9 cellular contexts compared by ENCODE assay signal in genomic region chr14:21102472-21103164, GRCh38. TPM values are rescaled to one million over a fixed set of nuclear protein-coding genes. Genes with fewer than 3 reads are reported as not detected.
DNase-seq lines count a peak whose midpoint lies in the region; ATAC-seq and TF ChIP-seq lines count a peak whose summit lies in the region.
"Had no signal": no experiment of that assay in that cellular context is flagged by ENCODE, and none has a peak within 500 bp of the region (broad histone marks: within the 10 kb centered on the region; RNA-seq: fewer than 3 reads in every experiment).

No MANE protein-coding gene starts in this region.

- H3K27me3 Mint-ChIP-seq in dendritic cell treated with granulocyte-macrophage colony-stimulating factor and Interleukin-4, amounts not matched to agents 40 ng/mL and 50 ng/mL, for 4 days, result no peaks in the 10 kb centered on the region
- peaks cover 8% of the 10 kb centered on the region for H3K27me3 Mint-ChIP-seq in neural progenitor cell (ENCODE audit: insufficient read depth, low read depth)

- H3K9me3 ChIP-seq in MG63, result no peaks in the 10 kb centered on the region
- H3K9me3 ChIP-seq in neural progenitor cell (ENCODE audit: low read depth), result no peaks in the 10 kb centered on the region
- no peaks in the 10 kb centered on the region for H3K9me3 ChIP-seq in upper lobe of right lung
- H3K9me3 ChIP-seq: breast epithelium had no signal

- H3K36me3 Mint-ChIP-seq in dendritic cell treated with granulocyte-macrophage colony-stimulating factor and Interleukin-4, amounts not matched to agents 40 ng/mL and 50 ng/mL, for 4 days (ENCODE audit: low read depth), result no peaks in the 10 kb centered on the region
- no peaks in the 10 kb centered on the region for H3K36me3 Mint-ChIP-seq in neural progenitor cell

- H3K9ac ChIP-seq in neural progenitor cell, result no peak overlapping the region

- intact Hi-C loops in dendritic cell treated with granulocyte-macrophage colony-stimulating factor and Interleukin-4, amounts not matched to agents 40 ng/mL and 50 ng/mL, for 4 days (cut with micrococcal nuclease), result no loop called here
- intact Hi-C loops in upper lobe of right lung (cut with DNase I), result loop anchor here (10.0 kb wide), 1 partner anchor 778 kb away; no protein-coding TSS in a partner anchor

- H3K79me2 ChIP-seq in neural progenitor cell (ENCODE audit: low read depth), result peaks cover 47% of the 10 kb centered on the region

- H3K4me2 ChIP-seq in neural progenitor cell, result peak overlapping the region; percentile 89

- H2AFZ ChIP-seq in neural progenitor cell (replicated peaks), result no peak overlapping the region

- H3K27ac Mint-ChIP-seq in dendritic cell treated with granulocyte-macrophage colony-stimulating factor and Interleukin-4, amounts not matched to agents 40 ng/mL and 50 ng/mL, for 4 days, result peak overlapping the region; percentile 20
- H3K27ac Mint-ChIP-seq in neural progenitor cell, result peak overlapping the region; percentile 76

- no peaks in the 10 kb centered on the region for H3K27me3 ChIP-seq in MG63
- H3K27me3 ChIP-seq in neural progenitor cell, result no peaks in the 10 kb centered on the region
- no peaks in the 10 kb centered on the region for H3K27me3 ChIP-seq in upper lobe of right lung
- H3K27me3 ChIP-seq: breast epithelium had no signal

- TF ChIP-seq CTCF in neural progenitor cell (IDR thresholded peaks at IDR 0.05) (no peak), upper lobe of right lung (IDR thresholded peaks at IDR 0.05) (no peak)

- peak; percentile 24 for DNase-seq in G401 (ENCODE audit: low spot score)
- no peak for DNase-seq in MG63
- peak; percentile 34 for DNase-seq in neural progenitor cell (ENCODE audit: low spot score)
- DNase-seq in upper lobe of right lung, result no peak
- no peak for DNase-seq in dedifferentiated amniotic fluid mesenchymal stem cell (ENCODE audit: extremely low spot score)
- DNase-seq in foreskin melanocyte, result no peak

- H3K9me3 Mint-ChIP-seq in dendritic cell treated with granulocyte-macrophage colony-stimulating factor and Interleukin-4, amounts not matched to agents 40 ng/mL and 50 ng/mL, for 4 days, result no peaks in the 10 kb centered on the region
- H3K9me3 Mint-ChIP-seq in neural progenitor cell, result no peaks in the 10 kb centered on the region

- in situ Hi-C loops in G401 (cut with HindIII; ENCODE audit: low sequenced_read_pairs), result no loop called here

- peaks cover 50% of the 10 kb centered on the region for H3F3A ChIP-seq in neural progenitor cell (ENCODE audit: low read depth)

- ATAC-seq in upper lobe of right lung, result no peak
- ATAC-seq in GM18867 (IDR thresholded peaks at IDR 0.05; ENCODE audit: unreplicated experiment), result no peak

- H4K20me1 ChIP-seq in neural progenitor cell (ENCODE audit: low read depth), result no peaks in the 10 kb centered on the region

- H3K27ac ChIP-seq in neural progenitor cell (no peak overlapping the region), upper lobe of right lung (no peak overlapping the region)

- H3K4me3 ChIP-seq in MG63, result peak overlapping the region; percentile 52
- peak overlapping the region; percentile 61 for H3K4me3 ChIP-seq in neural progenitor cell
- no peak overlapping the region for H3K4me3 ChIP-seq in upper lobe of right lung

- H3K4me3 Mint-ChIP-seq in dendritic cell treated with granulocyte-macrophage colony-stimulating factor and Interleukin-4, amounts not matched to agents 40 ng/mL and 50 ng/mL, for 4 days, result no peak overlapping the region
- H3K4me3 Mint-ChIP-seq in neural progenitor cell, result peak overlapping the region; percentile 86

- H3K4me1 Mint-ChIP-seq in dendritic cell treated with granulocyte-macrophage colony-stimulating factor and Interleukin-4, amounts not matched to agents 40 ng/mL and 50 ng/mL, for 4 days (ENCODE audit: low read depth), result peaks cover 56% of the 10 kb centered on the region
- H3K4me1 Mint-ChIP-seq in neural progenitor cell, result peaks cover 65% of the 10 kb centered on the region

- H3K36me3 ChIP-seq in MG63 (no peaks in the 10 kb centered on the region), neural progenitor cell (no peaks in the 10 kb centered on the region), upper lobe of right lung (no peaks in the 10 kb centered on the region)
- H3K36me3 ChIP-seq: breast epithelium had no signal

- H3K4me1 ChIP-seq in neural progenitor cell, result peaks cover 40% of the 10 kb centered on the region
- peaks cover 45% of the 10 kb centered on the region for H3K4me1 ChIP-seq in upper lobe of right lung

RNA-seq across cellular contexts. Expression of gene TMEM253, which starts 1.8 kb away (rescaled TPM):
- not detected in 2 replicates for total RNA-seq in G401 (2014; rRNA removed; shearing (Covaris generic))
- total RNA-seq in MG63 (2014; rRNA removed; shearing (Covaris generic); ENCODE audit: low replicate concordance), result not detected in 2 replicates
- total RNA-seq in neural progenitor cell (ENCODE audit: low replicate concordance), result 0.22 and 1.3 TPM in 2 replicates
- 0.67 TPM for total RNA-seq in upper lobe of right lung

RNA-seq across cellular contexts. Expression of gene ZNF219, which starts 4.2 kb away (rescaled TPM):
- 29.4 and 45.8 TPM in 2 replicates for total RNA-seq in G401 (2014; rRNA removed; shearing (Covaris generic))
- total RNA-seq in MG63 (2014; rRNA removed; shearing (Covaris generic); ENCODE audit: low replicate concordance), result 14.4 and 33.3 TPM in 2 replicates
- 46.2 and 231 TPM in 2 replicates for total RNA-seq in neural progenitor cell (ENCODE audit: low replicate concordance)
- 52.8 TPM for total RNA-seq in upper lobe of right lung

RNA-seq across cellular contexts. Expression of gene ARHGEF40, which starts 32.5 kb away (rescaled TPM):
- 48.6 and 50.3 TPM in 2 replicates for total RNA-seq in G401 (2014; rRNA removed; shearing (Covaris generic))
- 9.1 and 10.0 TPM in 2 replicates for total RNA-seq in MG63 (2014; rRNA removed; shearing (Covaris generic); ENCODE audit: low replicate concordance)
- 15.0 and 46.0 TPM in 2 replicates for total RNA-seq in neural progenitor cell (ENCODE audit: low replicate concordance)
- total RNA-seq in upper lobe of right lung, result 39.2 TPM

RNA-seq across cellular contexts. Expression of gene RNASE8, which starts 45.0 kb away (rescaled TPM):
- not detected in 2 replicates for total RNA-seq in G401 (2014; rRNA removed; shearing (Covaris generic))
- total RNA-seq in MG63 (2014; rRNA removed; shearing (Covaris generic); ENCODE audit: low replicate concordance), result not detected in 2 replicates
- total RNA-seq in neural progenitor cell (ENCODE audit: low replicate concordance) (not detected in 2 replicates), upper lobe of right lung (not detected)
- total RNA-seq: breast epithelium had no signal

RNA-seq across cellular contexts. Expression of gene OR5AU1, which starts 53.2 kb away (rescaled TPM):
- 0.71 TPM in 1 of 2 replicates, not detected in the other for total RNA-seq in G401 (2014; rRNA removed; shearing (Covaris generic))
- not detected in 2 replicates for total RNA-seq in MG63 (2014; rRNA removed; shearing (Covaris generic); ENCODE audit: low replicate concordance)
- under 0.01 TPM in 1 of 2 replicates, not detected in the other for total RNA-seq in neural progenitor cell (ENCODE audit: low replicate concordance)
- total RNA-seq in upper lobe of right lung, result not detected
- total RNA-seq: breast epithelium had no signal

Comparison
In these comparisons a context has a peak if more than half of its experiments do, and no peak if none do; other contexts are left out.
1. DNase-seq: peak in G401 (single experiment) and neural progenitor cell (single experiment); none in MG63 (single experiment), upper lobe of right lung (single experiment), dedifferentiated amniotic fluid mesenchymal stem cell (single experiment) and foreskin melanocyte (single experiment).